ENCODE assay signal across 22 cellular contexts in the genomic region with DNA sequence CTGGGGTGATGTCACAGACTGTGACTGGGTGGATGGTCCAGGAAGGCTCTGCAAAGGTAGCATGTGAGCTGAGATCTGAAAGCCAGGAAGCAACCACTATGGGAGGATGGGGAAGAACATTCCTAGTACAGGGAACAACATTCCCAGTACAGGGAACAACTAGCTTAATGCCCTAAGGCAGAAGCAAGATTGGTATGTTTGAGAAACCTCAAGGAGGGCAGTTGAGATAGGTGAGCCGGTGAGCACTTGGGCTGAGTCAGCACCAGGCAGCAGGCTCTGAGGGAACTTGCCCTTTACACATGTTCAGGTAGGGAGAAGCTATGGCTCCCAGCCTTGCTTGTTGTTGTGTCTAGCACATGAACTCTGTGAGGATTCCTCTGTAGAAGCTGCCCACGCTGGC. TPM values are rescaled to one million over a fixed set of nuclear protein-coding genes. Genes with fewer than 3 reads are reported as not detected.
"Had no signal": no experiment of that assay in that cellular context is flagged by ENCODE, and none has a peak within 500 bp of the region (broad histone marks: within the 10 kb centered on the region; RNA-seq: fewer than 3 reads in every experiment).

No MANE protein-coding gene starts in this region.

- H3K4me1 ChIP-seq: colonic mucosa, gastroesophageal sphincter, parathyroid adenoma, prostate gland, spleen, stomach, transverse colon had no signal

- H3K79me2 ChIP-seq: parathyroid adenoma had no signal

- H3K27ac ChIP-seq: colonic mucosa, gastroesophageal sphincter, parathyroid adenoma, prostate gland, spleen, stomach, thoracic aorta, transverse colon had no signal

- H2AFZ ChIP-seq: parathyroid adenoma had no signal

- H3K4me3 ChIP-seq: colonic mucosa, gastroesophageal sphincter, prostate gland, spleen, stomach, thoracic aorta, transverse colon had no signal

- H3K9me3 ChIP-seq: colonic mucosa, prostate gland, thoracic aorta, transverse colon had no signal

- H3K27me3 ChIP-seq: colonic mucosa, gastroesophageal sphincter, stomach, transverse colon had no signal

- ATAC-seq: esophagus mucosa; gastroesophageal sphincter; naive thymus-derived CD4-positive, alpha-beta T cell; sciatic nerve had no signal

- H3K9ac ChIP-seq: parathyroid adenoma had no signal

- DNase-seq: colonic mucosa; dermis blood vessel endothelial cell; effector CD4-positive, alpha-beta T cell; immature natural killer cell; naive thymus-derived CD4-positive, alpha-beta T cell; nephron progenitor cell; retina; spleen; stimulated activated CD4-positive, alpha-beta T cell treated with anti-CD3 and anti-CD28 coated beads, Interleukin-15, amount 100 ng/mL, for 24 hours; stimulated activated CD4-positive, alpha-beta T cell treated with anti-CD3 and anti-CD28 coated beads, Interleukin-1b, Interleukin-23, amount 100 ng/mL, for 48 hours; stimulated activated CD4-positive, alpha-beta T cell treated with anti-CD3 and anti-CD28 coated beads, Interleukin-4, amount 100 ng/mL, for 4 hours; stimulated activated naive CD4-positive, alpha-beta T cell; stomach; substantia nigra; transverse colon had no signal

- H3K36me3 ChIP-seq: colonic mucosa, gastroesophageal sphincter, prostate gland, spleen, stomach, thoracic aorta, transverse colon had no signal

RNA-seq across cellular contexts. Expression of a gene that starts 24.2 kb away (rescaled TPM):
- total RNA-seq: dermis blood vessel endothelial cell, fibroblast of villous mesenchyme, thoracic aorta had no signal
- polyA plus RNA-seq: immature natural killer cell; naive thymus-derived CD4-positive, alpha-beta T cell had no signal
